In genomic region chr12:124917135-124917840, GRCh38 we compare ENCODE assay signal across 9 cellular contexts. TPM values are rescaled to one million over a fixed set of nuclear protein-coding genes. Genes with fewer than 3 reads are reported as not detected.
DNase-seq lines count a peak whose midpoint lies in the region; ATAC-seq, FAIRE-seq and TF ChIP-seq lines count a peak whose summit lies in the region.
"Had no signal": no experiment of that assay in that cellular context is flagged by ENCODE, and none has a peak within 500 bp of the region (broad histone marks: within the 10 kb centered on the region; RNA-seq: fewer than 3 reads in every experiment).

No MANE protein-coding gene starts in this region.

- peak; percentile 61 for TF ChIP-seq EP300 in esophagus muscularis mucosa (IDR thresholded peaks at IDR 0.05)

- no peak for FAIRE-seq in HTR-8/SVneo (lab: Jason Lieb, UNC)
- FAIRE-seq: islet of Langerhans had no signal

- peaks cover 22% of the 10 kb centered on the region for H4K20me1 ChIP-seq in BLaER1

- no peaks in the 10 kb centered on the region for H3K27me3 ChIP-seq in BLaER1
- peaks cover 0 to 5% (median 0%) of the 10 kb centered on the region in 4 donors for H3K27me3 ChIP-seq in esophagus muscularis mucosa
- no peaks in the 10 kb centered on the region for H3K27me3 ChIP-seq in naive thymus-derived CD4-positive, alpha-beta T cell (ENCODE audit: control insufficient read depth in 2 of 2, insufficient read depth in 2 of 2, low read length in 2 of 2)

- H3K36me3 Mint-ChIP-seq in naive thymus-derived CD4-positive, alpha-beta T cell: peaks cover 10 to 24% (median 21%) of the 10 kb centered on the region in 5 donors
- peaks cover 28% of the 10 kb centered on the region for H3K36me3 Mint-ChIP-seq in stimulated activated naive CD8-positive, alpha-beta T cell treated with anti-CD3 and anti-CD28 coated beads, Interleukin-15, Interleukin-2, amounts not matched to agents 100 ng/mL and 50 ng/mL, for 24 hours (ENCODE audit: low read depth)

- H3K27ac Mint-ChIP-seq in naive thymus-derived CD4-positive, alpha-beta T cell: peak overlapping the region; percentile 90 to 100 (median 98)
- peak overlapping the region; percentile 98 for H3K27ac Mint-ChIP-seq in stimulated activated naive CD8-positive, alpha-beta T cell treated with anti-CD3 and anti-CD28 coated beads, Interleukin-15, Interleukin-2, amounts not matched to agents 100 ng/mL and 50 ng/mL, for 24 hours

- CTCF ChIA-PET in naive thymus-derived CD4-positive, alpha-beta T cell (lab: Charles Lee): interaction anchor here (1.0 to 12.4 kb wide), 4 partner anchors 10 to 60 kb away, joined by 3 to 205 read pairs (median 15); no protein-coding TSS in a partner anchor

- peak; percentile 68 for TF ChIP-seq POLR2A in esophagus muscularis mucosa (IDR thresholded peaks at IDR 0.05; ENCODE audit: low read depth)

- peaks cover 64 to 98% (median 90%) of the 10 kb centered on the region in 7 donors for H3K4me1 Mint-ChIP-seq in naive thymus-derived CD4-positive, alpha-beta T cell
- H3K4me1 Mint-ChIP-seq in stimulated activated naive CD8-positive, alpha-beta T cell treated with anti-CD3 and anti-CD28 coated beads, Interleukin-15, Interleukin-2, amounts not matched to agents 100 ng/mL and 50 ng/mL, for 24 hours (ENCODE audit: low read depth): peaks cover 95% of the 10 kb centered on the region

- H3K9ac ChIP-seq in BLaER1: peak overlapping the region; percentile 100

- H3K27me3 Mint-ChIP-seq in naive thymus-derived CD4-positive, alpha-beta T cell: peaks cover 0 to 16% (median 0%) of the 10 kb centered on the region in 5 donors
- peaks cover 4% of the 10 kb centered on the region for H3K27me3 Mint-ChIP-seq in stimulated activated naive CD8-positive, alpha-beta T cell treated with anti-CD3 and anti-CD28 coated beads, Interleukin-15, Interleukin-2, amounts not matched to agents 100 ng/mL and 50 ng/mL, for 24 hours

- peaks cover 17% of the 10 kb centered on the region for H3K36me3 ChIP-seq in BLaER1
- peaks cover 0 to 20% (median 12%) of the 10 kb centered on the region in 4 donors for H3K36me3 ChIP-seq in esophagus muscularis mucosa
- H3K36me3 ChIP-seq in naive thymus-derived CD4-positive, alpha-beta T cell (ENCODE audit: control insufficient read depth in 2 of 3, insufficient read depth in 3 of 3, low read length in 3 of 3): peaks cover 0 to 16% (median 7%) of the 10 kb centered on the region in 3 experiments

- H3K4me1 ChIP-seq in BLaER1 (peaks cover 74% of the 10 kb centered on the region), esophagus muscularis mucosa (peaks cover 45 to 76% (median 68%) of the 10 kb centered on the region in 4 donors)
- H3K4me1 ChIP-seq in naive thymus-derived CD4-positive, alpha-beta T cell (ENCODE audit: control insufficient read depth in 2 of 2, insufficient read depth in 2 of 2, low read length in 2 of 2): peaks cover 57 to 70% of the 10 kb centered on the region in 2 donors

- H3K4me3 ChIP-seq in BLaER1: peak overlapping the region; percentile 98
- peak overlapping the region; percentile 82 to 96 (median 90) for H3K4me3 ChIP-seq in esophagus muscularis mucosa
- peak overlapping the region; percentile 60 for H3K4me3 ChIP-seq in naive thymus-derived CD4-positive, alpha-beta T cell (ENCODE audit: low read length)

- 0% methylated on average over 18 of the region's 19 CpGs for WGBS in esophagus muscularis mucosa

- peak overlapping the region; percentile 95 for H3K4me2 ChIP-seq in BLaER1

- H3K9me3 Mint-ChIP-seq in naive thymus-derived CD4-positive, alpha-beta T cell: peaks cover 0 to 29% (median 0%) of the 10 kb centered on the region in 11 donors
- H3K9me3 Mint-ChIP-seq in stimulated activated naive CD8-positive, alpha-beta T cell treated with anti-CD3 and anti-CD28 coated beads, Interleukin-15, Interleukin-2, amounts not matched to agents 100 ng/mL and 50 ng/mL, for 24 hours: no peaks in the 10 kb centered on the region

- H3K27ac ChIP-seq in BLaER1 (peak overlapping the region; percentile 100), esophagus muscularis mucosa (replicated peaks in 1 of 4) (peak overlapping the region; percentile 99 to 100 (median 100))
- peak overlapping the region; percentile 84 for H3K27ac ChIP-seq in naive thymus-derived CD4-positive, alpha-beta T cell (ENCODE audit: low read depth, low read length)

- intact Hi-C loops in esophagus muscularis mucosa (cut with DNase I): loop anchor here (10.0 kb wide), 1 partner anchor 532 kb away; no protein-coding TSS in a partner anchor
- intact Hi-C loops in naive thymus-derived CD4-positive, alpha-beta T cell (cut with micrococcal nuclease): loop anchor here (1.0 to 5.0 kb wide), 4 partner anchors 10 to 132 kb away; partner anchors contain the start of gene BRI3BP (in 1 of the 2)

- TF ChIP-seq CTCF in esophagus muscularis mucosa (IDR thresholded peaks at IDR 0.05): no peak

- DNase-seq in HTR-8/SVneo (ENCODE audit: insufficient read length, low spot score) (peak; percentile 83), esophagus muscularis mucosa (ENCODE audit: extremely low spot score) (peak; percentile 99), DMS153 (lab: John Stamatoyannopoulos, UW) (no peak)
- DNase-seq in activated CD8-positive, alpha-beta memory T cell treated with anti-CD3 and anti-CD28 coated beads, Interleukin-2, amount 50 U/mL, for 1 hour (ENCODE audit: extremely low read depth): peak; percentile 84
- peak; percentile 73 to 97 (median 93) for DNase-seq in naive thymus-derived CD4-positive, alpha-beta T cell

- POLR2A ChIA-PET in naive thymus-derived CD4-positive, alpha-beta T cell (lab: Charles Lee): interaction anchor here (0.6 to 17.1 kb wide), 10 partner anchors 7 to 223 kb away, joined by 3 to 764 read pairs (median 6); partner anchors contain the start of genes BRI3BP and SCARB1

- peak overlapping the region; percentile 83 to 100 (median 88) for H3K4me3 Mint-ChIP-seq in naive thymus-derived CD4-positive, alpha-beta T cell
- H3K4me3 Mint-ChIP-seq in stimulated activated naive CD8-positive, alpha-beta T cell treated with anti-CD3 and anti-CD28 coated beads, Interleukin-15, Interleukin-2, amounts not matched to agents 100 ng/mL and 50 ng/mL, for 24 hours: peak overlapping the region; percentile 97

- ATAC-seq in GM21360 (IDR thresholded peaks at IDR 0.05; ENCODE audit: unreplicated experiment): peak; percentile 45
- ATAC-seq in naive thymus-derived CD4-positive, alpha-beta T cell: peak; percentile 81

- H3K9me3 ChIP-seq in BLaER1 (no peaks in the 10 kb centered on the region), esophagus muscularis mucosa (peaks cover 0 to 3% (median 0%) of the 10 kb centered on the region in 4 donors)
- no peaks in the 10 kb centered on the region for H3K9me3 ChIP-seq in naive thymus-derived CD4-positive, alpha-beta T cell (ENCODE audit: control insufficient read depth in 2 of 3, low read length in 3 of 3)

RNA-seq across cellular contexts. Expression of gene UBC, which starts 2.8 kb away (rescaled TPM):
- total RNA-seq in esophagus muscularis mucosa: 1,000 to 10,000 TPM; 1,267 to 2,383 (median 1,576) TPM
- total RNA-seq in naive thymus-derived CD4-positive, alpha-beta T cell: 1,000 to 10,000 TPM in 1 of 5 experiments, 100 to 1,000 TPM in 4; 753 to 1,510 (median 913) TPM
- 1,000 to 10,000 TPM; 1,135 to 1,865 TPM for polyA plus RNA-seq in naive thymus-derived CD4-positive, alpha-beta T cell

RNA-seq across cellular contexts. Expression of gene SCARB1, which starts 53.6 kb away (rescaled TPM):
- 10 to 100 TPM in 2 of 4 donors, 1 to 10 TPM in 2; 8.3 to 24.1 (median 13.0) TPM for total RNA-seq in esophagus muscularis mucosa
- total RNA-seq in naive thymus-derived CD4-positive, alpha-beta T cell: 1 to 10 TPM; 2.5 to 7.1 (median 4.3) TPM
- polyA plus RNA-seq in naive thymus-derived CD4-positive, alpha-beta T cell: 1 to 10 TPM; 2.2 to 2.6 TPM
